In genomic region chr20:5678769-5679168, GRCh38 we compare ENCODE assay signal across 36 cellular contexts.
"Had no signal": no experiment of that assay in that cellular context is flagged by ENCODE, and none has a peak within 500 bp of the region (broad histone marks: within the 10 kb centered on the region; RNA-seq: fewer than 3 reads in every experiment).

No MANE protein-coding gene starts in this region.

- H3K27me3 Mint-ChIP-seq: activated B cell treated with CpG ODN at 0.5 μM for 24 hours; activated CD4-positive, alpha-beta memory T cell treated with anti-CD3 and anti-CD28 coated beads for 36 hours; activated CD4-positive, alpha-beta T cell treated with anti-CD3 and anti-CD28 coated beads, Interleukin-2, amount 10 ng/mL, durations not matched to agents 24 days and 14 days; activated CD8-positive, alpha-beta T cell treated with anti-CD3 and anti-CD28 coated beads for 36 hours; activated naive CD8-positive, alpha-beta T cell treated with anti-CD3 and anti-CD28 coated beads for 36 hours; activated T-helper 17 cell treated with anti-CD3 and anti-CD28 coated beads, Interleukin-2, amount 50 U/mL, for 72 hours had no signal

- DNase-seq: activated B cell treated with CpG ODN at 0.5 μM for 24 hours; activated CD4-positive, alpha-beta memory T cell treated with anti-CD3 and anti-CD28 coated beads for 36 hours; activated CD4-positive, alpha-beta T cell treated with anti-CD3 and anti-CD28 coated beads for 4 hours; activated CD4-positive, alpha-beta T cell treated with anti-CD3 and anti-CD28 coated beads, Interleukin-2, amount 10 ng/mL, durations not matched to agents 24 days and 14 days; activated CD4-positive, alpha-beta T cell treated with anti-CD3 and anti-CD28 coated beads, Interleukin-2, amount 50 U/mL, for 1 hour; activated CD4-positive, alpha-beta T cell treated with anti-CD3 and anti-CD28 coated beads, Interleukin-2, amount 50 U/mL, for 4 hours; activated CD4-positive, CD25-positive, alpha-beta regulatory T cell treated with anti-CD3 and anti-CD28 coated beads, Interleukin-2, amount 50 U/mL, for 72 hours; activated CD8-positive, alpha-beta memory T cell treated with anti-CD3 and anti-CD28 coated beads, Interleukin-2, amount 50 U/mL, for 4 hours; activated CD8-positive, alpha-beta T cell treated with anti-CD3 and anti-CD28 coated beads for 36 hours; activated effector memory CD4-positive, alpha-beta T cell treated with anti-CD3 and anti-CD28 coated beads, Interleukin-2, amount 50 U/mL, for 16 hours; activated gamma-delta T cell treated with Interleukin-2 at 50 U/mL for 16 hours; activated naive CD4-positive, alpha-beta T cell; activated naive CD4-positive, alpha-beta T cell treated with anti-CD3 and anti-CD28 coated beads for 36 hours; activated naive CD4-positive, alpha-beta T cell treated with anti-CD3 and anti-CD28 coated beads, Interleukin-2, amount 50 U/mL, for 16 hours; activated naive CD8-positive, alpha-beta T cell treated with anti-CD3 and anti-CD28 coated beads for 36 hours; activated T-cell treated with anti-CD3 and anti-CD28 coated beads for 4 hours; activated T-cell treated with anti-CD3 and anti-CD28 coated beads, Interleukin-2, amount 50 U/mL, for 1 hour; activated T-cell treated with anti-CD3 and anti-CD28 coated beads, Interleukin-2, amount 50 U/mL, for 4 hours; activated T-cell treated with anti-CD3 and anti-CD28 coated beads, Interleukin-2, amount 50 U/mL, for 72 hours; adrenal gland; amniotic stem cell; aorta; body of pancreas; brain microvascular endothelial cell; central memory CD4-positive, alpha-beta T cell; T-helper 2 cell; T-helper 9 cell had no signal

- H3K4me3 Mint-ChIP-seq: activated B cell treated with CpG ODN at 0.5 μM for 24 hours; activated CD4-positive, alpha-beta memory T cell treated with anti-CD3 and anti-CD28 coated beads for 36 hours; activated CD4-positive, alpha-beta T cell treated with anti-CD3 and anti-CD28 coated beads, Interleukin-2, amount 10 ng/mL, durations not matched to agents 24 days and 14 days; activated CD8-positive, alpha-beta T cell treated with anti-CD3 and anti-CD28 coated beads for 36 hours; activated naive CD4-positive, alpha-beta T cell treated with anti-CD3 and anti-CD28 coated beads for 36 hours; activated naive CD8-positive, alpha-beta T cell treated with anti-CD3 and anti-CD28 coated beads for 36 hours; activated T-cell treated with anti-CD3 and anti-CD28 coated beads, Interleukin-2, amount 50 U/mL, for 4 hours; activated T-cell treated with anti-CD3 and anti-CD28 coated beads, Interleukin-2, amount 50 U/mL, for 72 hours; activated T-helper 1 cell treated with anti-CD3 and anti-CD28 coated beads, Interleukin-12 subunit alpha, Interleukin-12 subunit beta, Interleukin-2, Interleukin-4 antibody, amounts not matched to agents 30 ng/mL and 10 ng/mL and 1 ng/mL, durations not matched to agents 14 hours and 24 hours and 36 hours; activated T-helper 17 cell treated with anti-CD3 and anti-CD28 coated beads, Interleukin-2, amount 50 U/mL, for 72 hours; T-helper 1 cell treated with Interleukin-12 subunit alpha and Interleukin-12 subunit beta and Interleukin-4 antibody, amounts not matched to agents 30 μg/mL and 1 μg/mL, for 36 hours; T-helper 2 cell treated with Interferon-gamma antibody and Interleukin-4, amounts not matched to agents 5 μg/mL and 100 μg/mL, for 36 hours had no signal

- H3K9me3 Mint-ChIP-seq: activated B cell treated with CpG ODN at 0.5 μM for 24 hours; activated CD4-positive, alpha-beta memory T cell treated with anti-CD3 and anti-CD28 coated beads for 36 hours; activated CD4-positive, alpha-beta T cell treated with anti-CD3 and anti-CD28 coated beads, Interleukin-2, amount 10 ng/mL, durations not matched to agents 24 days and 14 days; activated CD8-positive, alpha-beta T cell treated with anti-CD3 and anti-CD28 coated beads for 36 hours; activated naive CD4-positive, alpha-beta T cell treated with anti-CD3 and anti-CD28 coated beads for 36 hours; activated naive CD4-positive, alpha-beta T cell treated with anti-CD3 and anti-CD28 coated beads, Interleukin-2, amount 50 U/mL, for 72 hours; activated naive CD8-positive, alpha-beta T cell treated with anti-CD3 and anti-CD28 coated beads for 36 hours; activated T-cell treated with anti-CD3 and anti-CD28 coated beads, Interleukin-2, amount 50 U/mL, for 4 hours; activated T-cell treated with anti-CD3 and anti-CD28 coated beads, Interleukin-2, amount 50 U/mL, for 72 hours; activated T-helper 1 cell treated with anti-CD3 and anti-CD28 coated beads, Interleukin-12 subunit alpha, Interleukin-12 subunit beta, Interleukin-2, Interleukin-4 antibody, amounts not matched to agents 30 ng/mL and 10 ng/mL and 1 ng/mL, durations not matched to agents 14 hours and 24 hours and 36 hours; activated T-helper 17 cell treated with anti-CD3 and anti-CD28 coated beads, Interleukin-2, amount 50 U/mL, for 72 hours; T-helper 1 cell treated with Interleukin-12 subunit alpha and Interleukin-12 subunit beta and Interleukin-4 antibody, amounts not matched to agents 30 μg/mL and 1 μg/mL, for 36 hours; T-helper 2 cell treated with Interferon-gamma antibody and Interleukin-4, amounts not matched to agents 5 μg/mL and 100 μg/mL, for 36 hours had no signal

- FAIRE-seq: astrocyte, TTC549 had no signal

- H3K4me3 ChIP-seq: adrenal gland, body of pancreas, breast epithelium had no signal

- H3K27me3 ChIP-seq: adrenal gland, body of pancreas, brain microvascular endothelial cell, breast epithelium had no signal

- ATAC-seq: activated CD8-positive, alpha-beta T cell treated with anti-CD3 and anti-CD28 coated beads for 36 hours; activated naive CD4-positive, alpha-beta T cell treated with anti-CD3 and anti-CD28 coated beads, Interleukin-2, amount 50 U/mL, for 72 hours; activated T-cell treated with anti-CD3 and anti-CD28 coated beads, Interleukin-2, amount 50 U/mL, for 4 hours; activated T-cell treated with anti-CD3 and anti-CD28 coated beads, Interleukin-2, amount 50 U/mL, for 72 hours; activated T-helper 17 cell treated with anti-CD3 and anti-CD28 coated beads, Interleukin-2, amount 50 U/mL, for 72 hours; body of pancreas had no signal

- H3K27ac Mint-ChIP-seq: activated B cell treated with CpG ODN at 0.5 μM for 24 hours; activated CD4-positive, alpha-beta memory T cell treated with anti-CD3 and anti-CD28 coated beads for 36 hours; activated CD4-positive, alpha-beta T cell treated with anti-CD3 and anti-CD28 coated beads, Interleukin-2, amount 10 ng/mL, durations not matched to agents 24 days and 14 days; activated CD8-positive, alpha-beta T cell treated with anti-CD3 and anti-CD28 coated beads for 36 hours; activated naive CD4-positive, alpha-beta T cell treated with anti-CD3 and anti-CD28 coated beads for 36 hours; activated naive CD4-positive, alpha-beta T cell treated with anti-CD3 and anti-CD28 coated beads, Interleukin-2, amount 50 U/mL, for 72 hours; activated naive CD8-positive, alpha-beta T cell treated with anti-CD3 and anti-CD28 coated beads for 36 hours; activated T-cell treated with anti-CD3 and anti-CD28 coated beads, Interleukin-2, amount 50 U/mL, for 72 hours; activated T-helper 1 cell treated with anti-CD3 and anti-CD28 coated beads, Interleukin-12 subunit alpha, Interleukin-12 subunit beta, Interleukin-2, Interleukin-4 antibody, amounts not matched to agents 30 ng/mL and 10 ng/mL and 1 ng/mL, durations not matched to agents 14 hours and 24 hours and 36 hours; activated T-helper 17 cell treated with anti-CD3 and anti-CD28 coated beads, Interleukin-2, amount 50 U/mL, for 72 hours; T-helper 1 cell treated with Interleukin-12 subunit alpha and Interleukin-12 subunit beta and Interleukin-4 antibody, amounts not matched to agents 30 μg/mL and 1 μg/mL, for 36 hours; T-helper 2 cell treated with Interferon-gamma antibody and Interleukin-4, amounts not matched to agents 5 μg/mL and 100 μg/mL, for 36 hours had no signal

- H3K27ac ChIP-seq: adrenal gland, body of pancreas, brain microvascular endothelial cell, breast epithelium, VCaP had no signal

- H3K36me3 ChIP-seq: adrenal gland, brain microvascular endothelial cell, breast epithelium had no signal

- H3K36me3 Mint-ChIP-seq: activated CD4-positive, alpha-beta memory T cell treated with anti-CD3 and anti-CD28 coated beads for 36 hours; activated naive CD4-positive, alpha-beta T cell treated with anti-CD3 and anti-CD28 coated beads, Interleukin-2, amount 50 U/mL, for 72 hours; activated naive CD8-positive, alpha-beta T cell treated with anti-CD3 and anti-CD28 coated beads for 36 hours had no signal

- H3K9me3 ChIP-seq: adrenal gland, body of pancreas, breast epithelium had no signal

- H3K4me1 ChIP-seq: body of pancreas, breast epithelium had no signal
